ENCODE assay signal across 10 cellular contexts in the genomic region with DNA sequence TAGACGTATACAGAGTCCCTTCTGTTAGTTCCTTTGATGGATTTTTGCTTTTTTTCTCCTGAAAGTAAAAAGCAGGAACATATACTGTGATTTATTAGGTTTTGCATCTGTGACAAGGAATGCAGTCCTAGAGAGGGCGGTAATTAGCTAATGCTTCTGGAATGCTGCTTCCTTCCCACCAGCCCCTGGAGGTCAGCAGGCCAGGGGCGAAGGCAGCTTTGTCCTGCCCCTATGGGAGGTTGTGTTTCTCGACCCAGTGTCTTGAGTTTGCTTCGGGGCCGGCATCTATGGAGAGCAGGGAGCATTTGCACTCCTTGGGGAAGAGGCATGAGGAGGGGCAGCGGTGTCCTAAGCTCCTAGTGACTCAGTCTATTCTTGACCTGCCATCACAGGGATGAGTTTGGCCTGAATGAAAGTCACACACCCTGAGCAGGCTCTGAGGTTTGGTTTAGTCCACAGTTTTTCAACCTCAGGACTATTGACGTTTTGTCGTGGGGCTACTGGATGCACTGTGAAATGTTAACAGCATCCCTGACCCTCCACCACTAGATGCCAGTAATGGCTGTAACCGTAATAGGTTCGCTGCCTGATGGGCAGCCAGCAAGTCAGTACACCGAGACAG.
DNase-seq lines count a peak whose midpoint lies in the region; ATAC-seq and TF ChIP-seq lines count a peak whose summit lies in the region.
"Had no signal": no experiment of that assay in that cellular context is flagged by ENCODE, and none has a peak within 500 bp of the region (broad histone marks: within the 10 kb centered on the region; RNA-seq: fewer than 3 reads in every experiment).

No MANE protein-coding gene starts in this region.

- intact Hi-C loops in Calu3 (cut with micrococcal nuclease; ENCODE audit: unreplicated experiment), result loop anchor here (2.0 kb wide), 2 partner anchors 47 to 69 kb away; no protein-coding TSS in a partner anchor

- H3K4me1 Mint-ChIP-seq in Calu3 (ENCODE audit: low read depth, unreplicated experiment), result peaks cover 27% of the 10 kb centered on the region

- no peak overlapping the region for H3K4me3 Mint-ChIP-seq in Calu3 (ENCODE audit: low read depth, unreplicated experiment)
- H3K4me3 Mint-ChIP-seq: CD8-positive, alpha-beta T cell had no signal

- no peak overlapping the region for H3K4ac ChIP-seq in mesendoderm (ENCODE audit: low read depth, low read length)

- no peaks in the 10 kb centered on the region for H3K27me3 Mint-ChIP-seq in Calu3 (ENCODE audit: unreplicated experiment)

- DNase-seq in Calu3 (peak; percentile 35), NCI-H226 (peak; percentile 51), epithelial cell of prostate (ENCODE audit: low read depth, low spot score) (no peak), mesendoderm (peak; percentile 97), NCI-H146 (lab: John Stamatoyannopoulos, UW) (no peak), medulla oblongata (ENCODE audit: extremely low spot score) (no peak)
- no peak for DNase-seq in effector CD8-positive, alpha-beta T cell (lab: John Stamatoyannopoulos, UW)
- DNase-seq: CD8-positive, alpha-beta T cell; stimulated activated CD4-positive, alpha-beta T cell treated with anti-CD3 and anti-CD28 coated beads, Interleukin-1b, Interleukin-23, amount 100 ng/mL, for 48 hours had no signal

- no peak overlapping the region for H2BK15ac ChIP-seq in mesendoderm (replicated peaks; ENCODE audit: low read depth)

- BruUV-seq in Calu3 (replicated peaks; lab: Mats Ljungman, UMichigan), result no TSS peak

- H3K27me3 ChIP-seq in mesendoderm (ENCODE audit: insufficient read depth, low read length, poor library complexity), result no peaks in the 10 kb centered on the region

- no CpG with 5 or more reads among the region's 12 CpGs for WGBS in mesendoderm (ENCODE audit: extremely low coverage, insufficient coverage, low lambda C conversion rate)

- H3K36me3 Mint-ChIP-seq in Calu3 (ENCODE audit: insufficient read depth, unreplicated experiment), result peaks cover 4% of the 10 kb centered on the region
- H3K36me3 Mint-ChIP-seq: CD8-positive, alpha-beta T cell had no signal

- ATAC-seq in HG03520 (IDR thresholded peaks at IDR 0.05; ENCODE audit: unreplicated experiment), result no peak
- ATAC-seq: CD8-positive, alpha-beta T cell had no signal

- H4K5ac ChIP-seq in mesendoderm (ENCODE audit: low read length), result peak overlapping the region; percentile 6

- no peaks in the 10 kb centered on the region for H3K9me3 Mint-ChIP-seq in Calu3 (ENCODE audit: low read depth, unreplicated experiment)
- H3K9me3 Mint-ChIP-seq: CD8-positive, alpha-beta T cell had no signal

- H4K8ac ChIP-seq in mesendoderm (ENCODE audit: low read depth, low read length), result no peak overlapping the region

- peak overlapping the region; percentile 2 for H2BK120ac ChIP-seq in mesendoderm (ENCODE audit: low read depth, low read length)

- no peak for TF ChIP-seq CTCF in Calu3 (IDR thresholded peaks at IDR 0.05; ENCODE audit: unreplicated experiment)

- no peak overlapping the region for H3K4me2 ChIP-seq in mesendoderm (ENCODE audit: low read length)

- H3K27ac ChIP-seq in epithelial cell of prostate (peak overlapping the region; percentile 9), mesendoderm (ENCODE audit: low read depth, low read length) (peak overlapping the region; percentile 56)

- no peaks in the 10 kb centered on the region for H3K79me1 ChIP-seq in mesendoderm (ENCODE audit: low read length)

- H3K4me3 ChIP-seq in mesendoderm (ENCODE audit: low read length), result no peak overlapping the region

- H3K4me1 ChIP-seq in mesendoderm (ENCODE audit: control insufficient read depth, low read depth, low read length), result peaks cover 12% of the 10 kb centered on the region

- H3K56ac ChIP-seq in mesendoderm (ENCODE audit: low read length), result peak overlapping the region; percentile 57

- H3K27ac Mint-ChIP-seq in Calu3 (ENCODE audit: unreplicated experiment), result peak overlapping the region; percentile 25
- H3K27ac Mint-ChIP-seq: CD8-positive, alpha-beta T cell had no signal

- no peak overlapping the region for H2AK5ac ChIP-seq in mesendoderm (ENCODE audit: low read length)

- no peak overlapping the region for H3K18ac ChIP-seq in mesendoderm (ENCODE audit: low read length)

- no peak overlapping the region for H3K23ac ChIP-seq in mesendoderm (ENCODE audit: low read length)

- H3K79me2 ChIP-seq in mesendoderm (ENCODE audit: control insufficient read depth, insufficient read depth, low read length), result no peaks in the 10 kb centered on the region

- no peak overlapping the region for H3K9ac ChIP-seq in mesendoderm (ENCODE audit: low read length)

- no peaks in the 10 kb centered on the region for H3K36me3 ChIP-seq in mesendoderm (ENCODE audit: control insufficient read depth, insufficient read depth, low read length)

- CTCF ChIA-PET in Calu3 (lab: Charles Lee), result interaction anchor here (1.0 to 3.1 kb wide), 6 partner anchors 8 to 180 kb away, joined by 3 to 73 read pairs (median 4); no protein-coding TSS in a partner anchor

- no peak overlapping the region for H2BK5ac ChIP-seq in mesendoderm (ENCODE audit: low read length)

Comparison
In these comparisons a context has a peak if more than half of its experiments do, and no peak if none do; other contexts are left out.
1. DNase-seq: peak in Calu3 (single experiment), NCI-H226 (single experiment) and mesendoderm (single experiment); none in epithelial cell of prostate (single experiment), NCI-H146 (single experiment), medulla oblongata (single experiment) and effector CD8-positive, alpha-beta T cell (single experiment).